1 cellular context compared by ENCODE assay signal in the genomic region with DNA sequence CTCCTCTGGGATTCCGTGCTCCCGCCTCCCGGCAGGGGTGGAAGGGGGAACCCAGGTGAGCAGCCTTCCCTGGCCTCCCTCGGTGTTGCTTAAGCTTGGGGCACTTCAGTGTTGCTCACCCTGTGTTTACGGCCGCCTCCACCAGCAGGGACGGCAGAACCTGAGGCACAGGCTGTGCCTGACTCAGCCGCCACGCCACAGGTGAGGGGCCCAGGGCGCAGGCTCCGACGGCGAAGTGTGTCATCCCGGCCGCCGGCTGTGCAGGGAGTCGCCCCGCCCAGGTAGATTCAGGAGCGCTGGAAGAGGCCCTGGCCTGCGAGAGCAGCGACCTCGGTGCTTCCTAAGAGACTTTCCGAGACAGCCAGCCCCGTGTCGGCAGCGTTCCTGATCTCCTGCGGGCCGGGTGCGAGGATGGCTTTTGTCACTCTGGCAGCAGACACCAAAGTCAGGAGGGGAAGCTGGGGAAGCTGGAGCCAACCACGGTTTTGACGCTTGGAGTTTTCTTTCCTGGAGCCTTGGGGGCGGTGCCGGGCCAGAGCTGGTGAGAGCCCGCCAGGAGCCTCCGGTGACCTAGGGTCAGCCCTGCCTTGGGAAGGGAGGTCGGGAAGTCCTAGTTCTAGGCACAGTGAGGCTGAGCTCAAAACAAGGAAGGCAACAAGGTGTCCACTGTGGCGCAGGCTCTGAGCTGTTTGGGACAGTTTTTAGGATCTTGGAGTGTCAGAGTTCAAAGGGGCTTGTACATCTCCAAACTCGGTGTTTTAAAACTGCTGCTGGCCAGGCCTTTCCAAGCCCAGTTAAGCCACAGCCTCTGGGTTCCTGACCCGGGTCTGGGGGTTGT.
TF ChIP-seq lines count a peak whose summit lies in the region.

No MANE protein-coding gene starts in this region.

TF ChIP-seq in WTC11, 78 proteins besides CTCF, POLR2A, EP300 and RAD21 (continued from another document):
- TF ChIP-seq, protein P1, sequence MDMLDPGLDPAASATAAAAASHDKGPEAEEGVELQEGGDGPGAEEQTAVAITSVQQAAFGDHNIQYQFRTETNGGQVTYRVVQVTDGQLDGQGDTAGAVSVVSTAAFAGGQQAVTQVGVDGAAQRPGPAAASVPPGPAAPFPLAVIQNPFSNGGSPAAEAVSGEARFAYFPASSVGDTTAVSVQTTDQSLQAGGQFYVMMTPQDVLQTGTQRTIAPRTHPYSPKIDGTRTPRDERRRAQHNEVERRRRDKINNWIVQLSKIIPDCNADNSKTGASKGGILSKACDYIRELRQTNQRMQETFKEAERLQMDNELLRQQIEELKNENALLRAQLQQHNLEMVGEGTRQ (CRISPR knock-in tag; IDR thresholded peaks at IDR 0.05): no peak
- no peak for TF ChIP-seq NFE2L1 (CRISPR knock-in tag; IDR thresholded peaks at IDR 0.05)
- TF ChIP-seq, protein P2, sequence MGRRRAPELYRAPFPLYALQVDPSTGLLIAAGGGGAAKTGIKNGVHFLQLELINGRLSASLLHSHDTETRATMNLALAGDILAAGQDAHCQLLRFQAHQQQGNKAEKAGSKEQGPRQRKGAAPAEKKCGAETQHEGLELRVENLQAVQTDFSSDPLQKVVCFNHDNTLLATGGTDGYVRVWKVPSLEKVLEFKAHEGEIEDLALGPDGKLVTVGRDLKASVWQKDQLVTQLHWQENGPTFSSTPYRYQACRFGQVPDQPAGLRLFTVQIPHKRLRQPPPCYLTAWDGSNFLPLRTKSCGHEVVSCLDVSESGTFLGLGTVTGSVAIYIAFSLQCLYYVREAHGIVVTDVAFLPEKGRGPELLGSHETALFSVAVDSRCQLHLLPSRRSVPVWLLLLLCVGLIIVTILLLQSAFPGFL (CRISPR knock-in tag; IDR thresholded peaks at IDR 0.05; ENCODE audit: borderline replicate concordance): no peak
- TF ChIP-seq, protein P3, sequence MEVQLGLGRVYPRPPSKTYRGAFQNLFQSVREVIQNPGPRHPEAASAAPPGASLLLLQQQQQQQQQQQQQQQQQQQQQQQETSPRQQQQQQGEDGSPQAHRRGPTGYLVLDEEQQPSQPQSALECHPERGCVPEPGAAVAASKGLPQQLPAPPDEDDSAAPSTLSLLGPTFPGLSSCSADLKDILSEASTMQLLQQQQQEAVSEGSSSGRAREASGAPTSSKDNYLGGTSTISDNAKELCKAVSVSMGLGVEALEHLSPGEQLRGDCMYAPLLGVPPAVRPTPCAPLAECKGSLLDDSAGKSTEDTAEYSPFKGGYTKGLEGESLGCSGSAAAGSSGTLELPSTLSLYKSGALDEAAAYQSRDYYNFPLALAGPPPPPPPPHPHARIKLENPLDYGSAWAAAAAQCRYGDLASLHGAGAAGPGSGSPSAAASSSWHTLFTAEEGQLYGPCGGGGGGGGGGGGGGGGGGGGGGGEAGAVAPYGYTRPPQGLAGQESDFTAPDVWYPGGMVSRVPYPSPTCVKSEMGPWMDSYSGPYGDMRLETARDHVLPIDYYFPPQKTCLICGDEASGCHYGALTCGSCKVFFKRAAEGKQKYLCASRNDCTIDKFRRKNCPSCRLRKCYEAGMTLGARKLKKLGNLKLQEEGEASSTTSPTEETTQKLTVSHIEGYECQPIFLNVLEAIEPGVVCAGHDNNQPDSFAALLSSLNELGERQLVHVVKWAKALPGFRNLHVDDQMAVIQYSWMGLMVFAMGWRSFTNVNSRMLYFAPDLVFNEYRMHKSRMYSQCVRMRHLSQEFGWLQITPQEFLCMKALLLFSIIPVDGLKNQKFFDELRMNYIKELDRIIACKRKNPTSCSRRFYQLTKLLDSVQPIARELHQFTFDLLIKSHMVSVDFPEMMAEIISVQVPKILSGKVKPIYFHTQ (CRISPR knock-in tag; IDR thresholded peaks at IDR 0.05): no peak
- no peak for TF ChIP-seq CBFB (CRISPR knock-in tag; IDR thresholded peaks at IDR 0.05; ENCODE audit: low read depth)
- TF ChIP-seq RELA (CRISPR knock-in tag; IDR thresholded peaks at IDR 0.05; ENCODE audit: borderline replicate concordance): no peak
